ENCODE assay signal across 3 cellular contexts in genomic region chr3:52373676-52374075, GRCh38.
TF ChIP-seq lines count a peak whose summit lies in the region.

No MANE protein-coding gene starts in this region.

TF ChIP-seq in SK-N-SH treated with all-trans-retinoic acid at 6 μM for 48 hours, 23 proteins besides CTCF, POLR2A, EP300 and RAD21 (continued from another document and continues in another):
- TF ChIP-seq PATZ1 (CRISPR knock-in tag; IDR thresholded peaks at IDR 0.05; ENCODE audit: borderline replicate concordance) (no peak), CREB5 (CRISPR knock-in tag; IDR thresholded peaks at IDR 0.05; ENCODE audit: low read depth) (no peak), SNAI2 (CRISPR knock-in tag; IDR thresholded peaks at IDR 0.05) (no peak), ZNF70 (CRISPR knock-in tag; IDR thresholded peaks at IDR 0.05) (no peak), RARB (CRISPR knock-in tag; IDR thresholded peaks at IDR 0.05) (no peak), OSR1 (CRISPR knock-in tag; IDR thresholded peaks at IDR 0.05) (no peak), ZNF565 (CRISPR knock-in tag; conservative IDR thresholded peaks at IDR 0.05; ENCODE audit: low read depth) (no peak), BACH2 (CRISPR knock-in tag; IDR thresholded peaks at IDR 0.05; ENCODE audit: borderline replicate concordance) (no peak)
- TF ChIP-seq, protein P1, sequence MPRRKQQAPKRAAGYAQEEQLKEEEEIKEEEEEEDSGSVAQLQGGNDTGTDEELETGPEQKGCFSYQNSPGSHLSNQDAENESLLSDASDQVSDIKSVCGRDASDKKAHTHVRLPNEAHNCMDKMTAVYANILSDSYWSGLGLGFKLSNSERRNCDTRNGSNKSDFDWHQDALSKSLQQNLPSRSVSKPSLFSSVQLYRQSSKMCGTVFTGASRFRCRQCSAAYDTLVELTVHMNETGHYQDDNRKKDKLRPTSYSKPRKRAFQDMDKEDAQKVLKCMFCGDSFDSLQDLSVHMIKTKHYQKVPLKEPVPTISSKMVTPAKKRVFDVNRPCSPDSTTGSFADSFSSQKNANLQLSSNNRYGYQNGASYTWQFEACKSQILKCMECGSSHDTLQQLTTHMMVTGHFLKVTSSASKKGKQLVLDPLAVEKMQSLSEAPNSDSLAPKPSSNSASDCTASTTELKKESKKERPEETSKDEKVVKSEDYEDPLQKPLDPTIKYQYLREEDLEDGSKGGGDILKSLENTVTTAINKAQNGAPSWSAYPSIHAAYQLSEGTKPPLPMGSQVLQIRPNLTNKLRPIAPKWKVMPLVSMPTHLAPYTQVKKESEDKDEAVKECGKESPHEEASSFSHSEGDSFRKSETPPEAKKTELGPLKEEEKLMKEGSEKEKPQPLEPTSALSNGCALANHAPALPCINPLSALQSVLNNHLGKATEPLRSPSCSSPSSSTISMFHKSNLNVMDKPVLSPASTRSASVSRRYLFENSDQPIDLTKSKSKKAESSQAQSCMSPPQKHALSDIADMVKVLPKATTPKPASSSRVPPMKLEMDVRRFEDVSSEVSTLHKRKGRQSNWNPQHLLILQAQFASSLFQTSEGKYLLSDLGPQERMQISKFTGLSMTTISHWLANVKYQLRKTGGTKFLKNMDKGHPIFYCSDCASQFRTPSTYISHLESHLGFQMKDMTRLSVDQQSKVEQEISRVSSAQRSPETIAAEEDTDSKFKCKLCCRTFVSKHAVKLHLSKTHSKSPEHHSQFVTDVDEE (CRISPR knock-in tag; IDR thresholded peaks at IDR 0.05) = no peak

TF ChIP-seq in SK-N-SH, 30 proteins besides CTCF, POLR2A, EP300 and RAD21 (continued from another document):
- no peak for TF ChIP-seq ZBTB33 (IDR thresholded peaks at IDR 0.05; ENCODE audit: borderline replicate concordance, low read depth)
- TF ChIP-seq MAX (IDR thresholded peaks at IDR 0.05; ENCODE audit: low read depth) = no peak
- no peak for TF ChIP-seq FOXJ3 (CRISPR knock-in tag; IDR thresholded peaks at IDR 0.05)
- TF ChIP-seq GATA2 (CRISPR knock-in tag; IDR thresholded peaks at IDR 0.05) = no peak
- TF ChIP-seq SIN3A (IDR thresholded peaks at IDR 0.05; ENCODE audit: borderline replicate concordance, low read depth, low read length) = no peak
- TF ChIP-seq, protein P2, sequence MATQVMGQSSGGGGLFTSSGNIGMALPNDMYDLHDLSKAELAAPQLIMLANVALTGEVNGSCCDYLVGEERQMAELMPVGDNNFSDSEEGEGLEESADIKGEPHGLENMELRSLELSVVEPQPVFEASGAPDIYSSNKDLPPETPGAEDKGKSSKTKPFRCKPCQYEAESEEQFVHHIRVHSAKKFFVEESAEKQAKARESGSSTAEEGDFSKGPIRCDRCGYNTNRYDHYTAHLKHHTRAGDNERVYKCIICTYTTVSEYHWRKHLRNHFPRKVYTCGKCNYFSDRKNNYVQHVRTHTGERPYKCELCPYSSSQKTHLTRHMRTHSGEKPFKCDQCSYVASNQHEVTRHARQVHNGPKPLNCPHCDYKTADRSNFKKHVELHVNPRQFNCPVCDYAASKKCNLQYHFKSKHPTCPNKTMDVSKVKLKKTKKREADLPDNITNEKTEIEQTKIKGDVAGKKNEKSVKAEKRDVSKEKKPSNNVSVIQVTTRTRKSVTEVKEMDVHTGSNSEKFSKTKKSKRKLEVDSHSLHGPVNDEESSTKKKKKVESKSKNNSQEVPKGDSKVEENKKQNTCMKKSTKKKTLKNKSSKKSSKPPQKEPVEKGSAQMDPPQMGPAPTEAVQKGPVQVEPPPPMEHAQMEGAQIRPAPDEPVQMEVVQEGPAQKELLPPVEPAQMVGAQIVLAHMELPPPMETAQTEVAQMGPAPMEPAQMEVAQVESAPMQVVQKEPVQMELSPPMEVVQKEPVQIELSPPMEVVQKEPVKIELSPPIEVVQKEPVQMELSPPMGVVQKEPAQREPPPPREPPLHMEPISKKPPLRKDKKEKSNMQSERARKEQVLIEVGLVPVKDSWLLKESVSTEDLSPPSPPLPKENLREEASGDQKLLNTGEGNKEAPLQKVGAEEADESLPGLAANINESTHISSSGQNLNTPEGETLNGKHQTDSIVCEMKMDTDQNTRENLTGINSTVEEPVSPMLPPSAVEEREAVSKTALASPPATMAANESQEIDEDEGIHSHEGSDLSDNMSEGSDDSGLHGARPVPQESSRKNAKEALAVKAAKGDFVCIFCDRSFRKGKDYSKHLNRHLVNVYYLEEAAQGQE (IDR thresholded peaks at IDR 0.05; ENCODE audit: low read depth, low read length) = no peak
- TF ChIP-seq FOXM1 (IDR thresholded peaks at IDR 0.05; ENCODE audit: low read depth) = no peak
TF ChIP-seq in SK-N-SH: peak in this region for 0.

TF ChIP-seq in WTC11, 78 proteins besides CTCF, POLR2A, EP300 and RAD21 (continued from another document):
- TF ChIP-seq, protein P3, sequence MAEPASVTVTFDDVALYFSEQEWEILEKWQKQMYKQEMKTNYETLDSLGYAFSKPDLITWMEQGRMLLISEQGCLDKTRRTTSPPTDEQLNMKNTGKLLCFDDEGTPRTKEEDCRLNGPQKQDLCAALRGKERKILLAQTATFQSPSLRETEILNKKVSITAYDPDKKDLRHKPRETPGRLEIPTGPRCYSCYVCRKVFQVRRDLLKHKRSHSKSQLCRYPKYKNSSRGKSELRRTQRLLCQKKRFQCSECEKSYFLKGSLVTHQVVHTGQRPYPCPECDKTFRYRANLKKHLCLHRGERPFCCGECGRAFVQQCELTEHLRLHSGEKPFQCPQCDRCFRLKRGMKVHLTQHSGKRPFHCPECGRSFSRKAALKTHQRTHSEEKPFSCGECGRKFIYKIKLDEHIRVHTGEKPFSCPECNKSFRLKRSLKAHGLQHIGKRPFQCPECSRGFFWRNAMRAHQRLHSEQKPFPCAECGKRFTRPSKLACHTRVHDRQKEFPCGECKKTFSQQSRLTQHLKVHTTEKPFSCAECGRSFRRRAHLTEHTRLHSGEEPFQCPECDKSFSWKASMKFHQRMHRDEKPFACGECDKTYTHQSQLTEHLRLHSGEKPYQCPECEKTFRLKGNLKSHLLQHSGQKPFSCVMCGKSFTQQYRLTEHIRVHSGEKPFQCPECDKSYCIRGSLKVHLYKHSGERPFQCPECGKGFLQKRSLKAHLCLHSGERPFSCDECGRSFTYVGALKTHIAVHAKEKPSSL (CRISPR knock-in tag; conservative IDR thresholded peaks at IDR 0.05) = no peak
- TF ChIP-seq ZNF396 (CRISPR knock-in tag; IDR thresholded peaks at IDR 0.05; ENCODE audit: borderline replicate concordance) (no peak), MYBL2 (CRISPR knock-in tag; IDR thresholded peaks at IDR 0.05) (no peak), ZNF263 (CRISPR knock-in tag; IDR thresholded peaks at IDR 0.05; ENCODE audit: low read depth) (no peak), PREB (CRISPR knock-in tag; IDR thresholded peaks at IDR 0.05; ENCODE audit: borderline replicate concordance) (no peak), IRF2 (CRISPR knock-in tag; IDR thresholded peaks at IDR 0.05; ENCODE audit: borderline replicate concordance, low read depth) (no peak), ZBTB21 (CRISPR knock-in tag; IDR thresholded peaks at IDR 0.05; ENCODE audit: borderline replicate concordance) (no peak), TP53 (CRISPR knock-in tag; IDR thresholded peaks at IDR 0.05) (no peak), ARID4B (CRISPR knock-in tag; IDR thresholded peaks at IDR 0.05; ENCODE audit: borderline replicate concordance) (no peak), RORB (CRISPR knock-in tag; IDR thresholded peaks at IDR 0.05) (no peak), NFE2L1 (CRISPR knock-in tag; IDR thresholded peaks at IDR 0.05) (no peak)
- TF ChIP-seq, protein P4, sequence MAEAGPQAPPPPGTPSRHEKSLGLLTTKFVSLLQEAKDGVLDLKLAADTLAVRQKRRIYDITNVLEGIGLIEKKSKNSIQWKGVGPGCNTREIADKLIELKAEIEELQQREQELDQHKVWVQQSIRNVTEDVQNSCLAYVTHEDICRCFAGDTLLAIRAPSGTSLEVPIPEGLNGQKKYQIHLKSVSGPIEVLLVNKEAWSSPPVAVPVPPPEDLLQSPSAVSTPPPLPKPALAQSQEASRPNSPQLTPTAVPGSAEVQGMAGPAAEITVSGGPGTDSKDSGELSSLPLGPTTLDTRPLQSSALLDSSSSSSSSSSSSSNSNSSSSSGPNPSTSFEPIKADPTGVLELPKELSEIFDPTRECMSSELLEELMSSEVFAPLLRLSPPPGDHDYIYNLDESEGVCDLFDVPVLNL (CRISPR knock-in tag; IDR thresholded peaks at IDR 0.05; ENCODE audit: borderline replicate concordance, low read depth) = no peak
